1 cellular context compared by ENCODE assay signal in the genomic region with DNA sequence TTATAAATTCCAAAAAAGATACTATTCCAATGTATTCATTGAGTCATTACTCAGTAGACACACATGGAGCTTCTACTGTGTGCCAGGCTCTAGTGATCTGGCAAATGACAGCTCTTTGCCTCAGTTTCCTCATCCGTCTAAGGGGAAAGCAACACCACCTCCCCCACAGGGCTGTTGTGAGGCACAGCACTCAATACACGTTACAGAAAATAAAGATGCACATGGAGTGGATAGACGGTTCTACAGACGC.
TF ChIP-seq lines count a peak whose summit lies in the region.

No MANE protein-coding gene starts in this region.

TF ChIP-seq in GM12878, 131 proteins besides CTCF, POLR2A, EP300 and RAD21:
- TF ChIP-seq, protein P1, sequence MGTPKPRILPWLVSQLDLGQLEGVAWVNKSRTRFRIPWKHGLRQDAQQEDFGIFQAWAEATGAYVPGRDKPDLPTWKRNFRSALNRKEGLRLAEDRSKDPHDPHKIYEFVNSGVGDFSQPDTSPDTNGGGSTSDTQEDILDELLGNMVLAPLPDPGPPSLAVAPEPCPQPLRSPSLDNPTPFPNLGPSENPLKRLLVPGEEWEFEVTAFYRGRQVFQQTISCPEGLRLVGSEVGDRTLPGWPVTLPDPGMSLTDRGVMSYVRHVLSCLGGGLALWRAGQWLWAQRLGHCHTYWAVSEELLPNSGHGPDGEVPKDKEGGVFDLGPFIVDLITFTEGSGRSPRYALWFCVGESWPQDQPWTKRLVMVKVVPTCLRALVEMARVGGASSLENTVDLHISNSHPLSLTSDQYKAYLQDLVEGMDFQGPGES (IDR thresholded peaks at IDR 0.05) = no peak
- TF ChIP-seq, protein P2, sequence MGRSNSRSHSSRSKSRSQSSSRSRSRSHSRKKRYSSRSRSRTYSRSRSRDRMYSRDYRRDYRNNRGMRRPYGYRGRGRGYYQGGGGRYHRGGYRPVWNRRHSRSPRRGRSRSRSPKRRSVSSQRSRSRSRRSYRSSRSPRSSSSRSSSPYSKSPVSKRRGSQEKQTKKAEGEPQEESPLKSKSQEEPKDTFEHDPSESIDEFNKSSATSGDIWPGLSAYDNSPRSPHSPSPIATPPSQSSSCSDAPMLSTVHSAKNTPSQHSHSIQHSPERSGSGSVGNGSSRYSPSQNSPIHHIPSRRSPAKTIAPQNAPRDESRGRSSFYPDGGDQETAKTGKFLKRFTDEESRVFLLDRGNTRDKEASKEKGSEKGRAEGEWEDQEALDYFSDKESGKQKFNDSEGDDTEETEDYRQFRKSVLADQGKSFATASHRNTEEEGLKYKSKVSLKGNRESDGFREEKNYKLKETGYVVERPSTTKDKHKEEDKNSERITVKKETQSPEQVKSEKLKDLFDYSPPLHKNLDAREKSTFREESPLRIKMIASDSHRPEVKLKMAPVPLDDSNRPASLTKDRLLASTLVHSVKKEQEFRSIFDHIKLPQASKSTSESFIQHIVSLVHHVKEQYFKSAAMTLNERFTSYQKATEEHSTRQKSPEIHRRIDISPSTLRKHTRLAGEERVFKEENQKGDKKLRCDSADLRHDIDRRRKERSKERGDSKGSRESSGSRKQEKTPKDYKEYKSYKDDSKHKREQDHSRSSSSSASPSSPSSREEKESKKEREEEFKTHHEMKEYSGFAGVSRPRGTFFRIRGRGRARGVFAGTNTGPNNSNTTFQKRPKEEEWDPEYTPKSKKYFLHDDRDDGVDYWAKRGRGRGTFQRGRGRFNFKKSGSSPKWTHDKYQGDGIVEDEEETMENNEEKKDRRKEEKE (IDR thresholded peaks at IDR 0.05) = no peak
- TF ChIP-seq HCFC1 (IDR thresholded peaks at IDR 0.05; ENCODE audit: low read length) (no peak), ZBTB40 (IDR thresholded peaks at IDR 0.05; ENCODE audit: borderline replicate concordance) (no peak), RB1 (IDR thresholded peaks at IDR 0.05; ENCODE audit: borderline replicate concordance) (no peak), EZH2 (IDR thresholded peaks at IDR 0.05; ENCODE audit: borderline replicate concordance, control insufficient read depth, low read depth, low read length) (no peak), BCL11A (IDR thresholded peaks at IDR 0.05; ENCODE audit: low read depth, low read length) (no peak), ZNF274 (IDR thresholded peaks at IDR 0.05; ENCODE audit: insufficient read depth, insufficient read length) (no peak), TARDBP (IDR thresholded peaks at IDR 0.05; ENCODE audit: borderline replicate concordance) (no peak), RFX5 (IDR thresholded peaks at IDR 0.05; ENCODE audit: low read depth, low read length) (no peak), EGR1 (IDR thresholded peaks at IDR 0.05; ENCODE audit: borderline replicate concordance in 1 of 2, low read depth in 2 of 2, low read length in 2 of 2) (no peak), LARP7 (IDR thresholded peaks at IDR 0.05) (no peak), ZZZ3 (IDR thresholded peaks at IDR 0.05; ENCODE audit: control insufficient read depth, insufficient read length, low read depth) (no peak)
TF ChIP-seq in GM12878: peak in this region for 0.
